ENCODE assay signal across 17 cellular contexts in genomic region chr13:50697746-50698526, GRCh38.
A peak's percentile ranks its signal among the peaks of the same experiment; 100 is the strongest.
DNase-seq lines count a peak whose midpoint lies in the region; ATAC-seq and TF ChIP-seq lines count a peak whose summit lies in the region.
"Had no signal": no experiment of that assay in that cellular context is flagged by ENCODE, and none has a peak within 500 bp of the region (broad histone marks: within the 10 kb centered on the region; RNA-seq: fewer than 3 reads in every experiment).

No MANE protein-coding gene starts in this region.

- DNase-seq in DMS79 (lab: John Stamatoyannopoulos, UW) (peak; percentile 41), NCI-H146 (lab: John Stamatoyannopoulos, UW) (peak; percentile 30), Panc1 (ENCODE audit: low read depth, low spot score) (no peak), lower lobe of right lung (no peak)
- no peak for DNase-seq in stimulated activated CD4-positive, alpha-beta T cell treated with anti-CD3 and anti-CD28 coated beads, Interleukin-4, amount 100 ng/mL, for 4 hours
- DNase-seq: activated CD4-positive, alpha-beta T cell treated with anti-CD3 and anti-CD28 coated beads, Interleukin-2, amount 10 ng/mL, durations not matched to agents 7 days and 5 days; activated effector memory CD4-positive, alpha-beta T cell treated with anti-CD3 and anti-CD28 coated beads, Interleukin-2, amount 50 U/mL, for 16 hours; KBM-7; MV-4-11; nucleus accumbens; stimulated activated CD4-positive, alpha-beta T cell treated with anti-CD3 and anti-CD28 coated beads, Interleukin-15, amount 100 ng/mL, for 24 hours had no signal

- peaks cover 2% of the 10 kb centered on the region; the same call in 1 of the 2 replicates for H3K4me1 ChIP-seq in Panc1 (ENCODE audit: control insufficient read depth, insufficient read depth, low read length)
- peaks cover 23% of the 10 kb centered on the region for H3K4me1 ChIP-seq in lower lobe of right lung

- TF ChIP-seq CTCF in Panc1 (IDR thresholded peaks at IDR 0.05) (no peak), lower lobe of right lung (IDR thresholded peaks at IDR 0.05) (no peak)

- CTCF ChIA-PET in Panc1 (lab: Charles Lee): no interaction called here

- intact Hi-C loops in Panc1 (cut with micrococcal nuclease; ENCODE audit: unreplicated experiment) (no loop called here), lower lobe of right lung (cut with DNase I) (no loop called here)

- no TSS peak for BruUV-seq in Panc1 (replicated peaks; lab: Mats Ljungman, UMichigan)

- H3K27me3 ChIP-seq in Panc1 (ENCODE audit: control insufficient read depth, insufficient read depth, low read length): no peaks in the 10 kb centered on the region
- no peaks in the 10 kb centered on the region for H3K27me3 ChIP-seq in lower lobe of right lung (ENCODE audit: low read depth)
- H3K27me3 ChIP-seq: breast epithelium, gastroesophageal sphincter had no signal

- H3K36me3 ChIP-seq in Panc1 (ENCODE audit: control insufficient read depth, insufficient read depth, low read length) (no peaks in the 10 kb centered on the region), lower lobe of right lung (no peaks in the 10 kb centered on the region)
- H3K36me3 ChIP-seq: breast epithelium, gastroesophageal sphincter had no signal

- H3K9me3 ChIP-seq in Panc1 (ENCODE audit: control insufficient read depth, insufficient read depth, low read depth, low read length): no peaks in the 10 kb centered on the region
- no peaks in the 10 kb centered on the region for H3K9me3 ChIP-seq in lower lobe of right lung
- H3K9me3 ChIP-seq: breast epithelium, gastroesophageal sphincter had no signal

- no peak overlapping the region for H3K4me3 ChIP-seq in Panc1 (ENCODE audit: low read depth in 2 of 2, low read length in 2 of 2)
- H3K4me3 ChIP-seq in lower lobe of right lung: no peak overlapping the region
- H3K4me3 ChIP-seq: breast epithelium, gastroesophageal sphincter had no signal

- H3K27ac ChIP-seq in Panc1 (ENCODE audit: low read length) (peak overlapping the region; percentile 13; the same call in 1 of the 2 replicates), lower lobe of right lung (peak overlapping the region; percentile 34)
- H3K27ac ChIP-seq: breast epithelium, gastroesophageal sphincter had no signal

- POLR2A ChIA-PET in Panc1 (lab: Charles Lee): interaction anchor here (0.7 kb wide), 1 partner anchor 738 kb away, joined by 4 read pairs; no protein-coding TSS in a partner anchor

- ATAC-seq in Panc1: no peak
- ATAC-seq in lower lobe of right lung: peak; percentile 32 to 49
- ATAC-seq in HG02840 (IDR thresholded peaks at IDR 0.05; ENCODE audit: low FRiP score, unreplicated experiment): no peak
- ATAC-seq in HG02885 (IDR thresholded peaks at IDR 0.05; ENCODE audit: poor library complexity, unreplicated experiment): no peak
- ATAC-seq: esophagus mucosa, gastroesophageal sphincter, left lobe of liver had no signal

- in situ Hi-C loops in Panc1 (cut with HindIII; ENCODE audit: low pct_unique_long_range_greater_than_20kb, low sequenced_read_pairs): no loop called here

Comparison
In these comparisons a context has a peak if more than half of its experiments do, and no peak if none do; other contexts are left out.
1. DNase-seq: peak in DMS79 (single experiment) and NCI-H146 (single experiment); none in Panc1 (single experiment), lower lobe of right lung (single experiment) and stimulated activated CD4-positive, alpha-beta T cell treated with anti-CD3 and anti-CD28 coated beads, Interleukin-4, amount 100 ng/mL, for 4 hours (0 of 2).
2. ATAC-seq: peak in lower lobe of right lung (2 of 2); none in Panc1 (single experiment), HG02840 (single experiment) and HG02885 (single experiment).